In the genomic region with DNA sequence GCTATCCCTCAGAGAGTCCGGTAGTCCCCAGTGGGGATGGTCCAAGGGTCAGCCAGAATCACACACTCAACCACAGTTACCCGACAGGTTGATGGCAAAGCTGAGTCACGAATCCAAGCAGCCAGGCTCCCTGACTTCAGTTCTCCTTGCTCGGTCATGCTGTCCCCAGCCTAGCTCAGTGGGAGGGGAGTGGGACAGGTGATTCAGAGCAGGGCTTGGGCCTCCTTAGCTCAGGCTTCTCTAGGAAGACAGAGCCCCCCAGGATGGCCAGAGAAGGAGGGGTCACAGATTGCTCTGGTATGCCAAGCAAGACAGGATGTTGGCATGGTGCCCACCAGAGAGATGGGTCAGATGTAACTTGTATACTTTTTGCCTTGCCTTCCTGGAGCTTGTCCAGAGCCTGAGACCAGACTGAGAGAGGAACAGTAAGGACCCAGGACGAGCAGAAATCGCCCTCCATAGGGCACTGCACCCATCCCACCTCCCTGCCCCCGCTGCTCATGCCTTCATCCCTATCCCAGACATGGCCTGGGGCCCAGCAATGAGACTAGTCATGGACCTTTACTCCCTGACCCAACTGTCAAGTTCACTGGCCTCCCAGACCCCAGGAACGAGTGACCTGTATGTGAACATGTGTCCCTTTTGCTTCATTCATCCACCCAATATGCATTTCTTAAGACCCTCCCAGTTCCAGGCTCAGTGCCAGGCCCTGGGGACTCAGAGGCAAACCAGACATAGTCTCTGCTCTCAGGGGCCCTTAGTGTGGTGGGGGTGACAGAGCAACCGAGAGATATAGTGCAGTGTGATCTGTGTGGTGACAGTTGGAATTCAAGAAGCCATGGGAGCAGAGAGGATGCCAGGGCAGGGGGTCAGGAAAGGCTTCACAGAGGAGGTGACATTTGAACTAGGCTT, we compare ENCODE assay signal across 8 cellular contexts.
DNase-seq lines count a peak whose midpoint lies in the region; ATAC-seq and TF ChIP-seq lines count a peak whose summit lies in the region.

No MANE protein-coding gene starts in this region.

- H3K27ac ChIP-seq in caudate nucleus (ENCODE audit: low read depth, low read length) (peak overlapping the region; percentile 77), left lung (peak overlapping the region; percentile 59 to 74), thoracic aorta (peak overlapping the region; percentile 89 to 99)

- intact Hi-C loops in left lung (cut with DNase I) = no loop called here

- no peak for TF ChIP-seq CTCF in left lung (IDR thresholded peaks at IDR 0.05)
- TF ChIP-seq CTCF in thoracic aorta (IDR thresholded peaks at IDR 0.05) = no peak

- DNase-seq in NCI-H2196 (lab: John Stamatoyannopoulos, UW; ENCODE audit: unreplicated experiment) = peak; percentile 6
- DNase-seq in NCI-H2196 treated with DMSO at 0.1 percent for 48 hours (lab: John Stamatoyannopoulos, UW; ENCODE audit: unreplicated experiment) = no peak
- DNase-seq in caudate nucleus (lab: John Stamatoyannopoulos, UW) = peak in 6 of 61 donors; percentile 3 to 43 (median 13)
- peak in 1 of 2 donors; percentile 52 for DNase-seq in left lung
- peak; percentile 15 for DNase-seq in thoracic aorta (ENCODE audit: low spot score)
- no peak for DNase-seq in NOMO-1 treated with dmso at 0.1 percent for 144 hours (lab: John Stamatoyannopoulos, UW; ENCODE audit: unreplicated experiment)

- H3K9me3 ChIP-seq in left lung (no peaks in the 10 kb centered on the region), thoracic aorta (no peaks in the 10 kb centered on the region)

- H3K36me3 ChIP-seq in left lung (no peaks in the 10 kb centered on the region), thoracic aorta (no peaks in the 10 kb centered on the region)

- ATAC-seq in left lung = no peak
- ATAC-seq in thoracic aorta (ENCODE audit: insufficient number of reproducible peaks, low FRiP score, low read depth) = peak; percentile 56
- no peak for ATAC-seq in HG03108 (IDR thresholded peaks at IDR 0.05; ENCODE audit: unreplicated experiment)
- no peak for ATAC-seq in GM19351 (IDR thresholded peaks at IDR 0.05; ENCODE audit: unreplicated experiment)

- H3K27me3 ChIP-seq in left lung (no peaks in the 10 kb centered on the region), thoracic aorta (replicated peaks; ENCODE audit: insufficient read depth) (no peaks in the 10 kb centered on the region)

- peaks cover 7 to 16% of the 10 kb centered on the region in 2 donors for H3K4me1 ChIP-seq in left lung
- H3K4me1 ChIP-seq in thoracic aorta (ENCODE audit: control insufficient read depth in 1 of 2, low read depth in 2 of 2) = peaks cover 9 to 24% of the 10 kb centered on the region in 2 donors

- peak overlapping the region in 1 of 2 donors; percentile 11 for H3K4me3 ChIP-seq in left lung
- peak overlapping the region; percentile 56 for H3K4me3 ChIP-seq in thoracic aorta

Comparison
In these comparisons a context has a peak if more than half of its experiments do, and no peak if none do; other contexts are left out.
1. DNase-seq: peak in NCI-H2196 (single experiment) and thoracic aorta (single experiment); none in NCI-H2196 treated with DMSO at 0.1 percent for 48 hours (single experiment) and NOMO-1 treated with dmso at 0.1 percent for 144 hours (single experiment).
2. Peak in every context shown above with its lines, with median percentiles within 50 percentile points of each other: H3K27ac ChIP-seq.